Comparison of ENCODE assay signal across 18 cellular contexts in genomic region chr21:31667639-31668038, GRCh38. TPM values are rescaled to one million over a fixed set of nuclear protein-coding genes. Genes with fewer than 3 reads are reported as not detected.
DNase-seq lines count a peak whose midpoint lies in the region; ATAC-seq and TF ChIP-seq lines count a peak whose summit lies in the region.
"Had no signal": no experiment of that assay in that cellular context is flagged by ENCODE, and none has a peak within 500 bp of the region (broad histone marks: within the 10 kb centered on the region; RNA-seq: fewer than 3 reads in every experiment).

No MANE protein-coding gene starts in this region.

- H3K4me1 Mint-ChIP-seq in natural killer cell treated with Interleukin-12 subunit alpha and Interleukin-12 subunit beta and Interleukin-15 and Interleukin-18, amount 100 ng/mL, for 72 hours (ENCODE audit: low read depth in 2 of 2), result peaks cover 44 to 46% of the 10 kb centered on the region in 2 donors
- H3K4me1 Mint-ChIP-seq in natural killer cell, result peaks cover 21 to 26% of the 10 kb centered on the region in 2 donors

- no peak for ATAC-seq in natural killer cell treated with Interleukin-12 subunit alpha and Interleukin-12 subunit beta and Interleukin-15 and Interleukin-18, amount 100 ng/mL, for 72 hours
- no peak for ATAC-seq in natural killer cell
- peak; percentile 66 for ATAC-seq in esophagus mucosa
- ATAC-seq in HG03025 (IDR thresholded peaks at IDR 0.05; ENCODE audit: low FRiP score, unreplicated experiment), result no peak
- no peak for ATAC-seq in GM19328 (IDR thresholded peaks at IDR 0.05; ENCODE audit: unreplicated experiment)
- ATAC-seq: pancreas had no signal

- TF ChIP-seq CTCF in natural killer cell (IDR thresholded peaks at IDR 0.05) (no peak), RWPE1 (conservative IDR thresholded peaks at IDR 0.05; ENCODE audit: low read depth) (no peak), GM20000 (IDR thresholded peaks at IDR 0.05; ENCODE audit: extremely low read depth, missing control alignments) (no peak)

- H3K4me3 Mint-ChIP-seq in natural killer cell treated with Interleukin-12 subunit alpha and Interleukin-12 subunit beta and Interleukin-15 and Interleukin-18, amount 100 ng/mL, for 72 hours, result peak overlapping the region; percentile 83
- H3K4me3 Mint-ChIP-seq in natural killer cell, result no peak overlapping the region

- peak overlapping the region; percentile 83 to 86 for H3K27ac Mint-ChIP-seq in natural killer cell treated with Interleukin-12 subunit alpha and Interleukin-12 subunit beta and Interleukin-15 and Interleukin-18, amount 100 ng/mL, for 72 hours
- H3K27ac Mint-ChIP-seq in natural killer cell, result peak overlapping the region in 1 of 2 donors; percentile 62

- H3K9me3 Mint-ChIP-seq in natural killer cell treated with Interleukin-12 subunit alpha and Interleukin-12 subunit beta and Interleukin-15 and Interleukin-18, amount 100 ng/mL, for 72 hours, result no peaks in the 10 kb centered on the region
- no peaks in the 10 kb centered on the region for H3K9me3 Mint-ChIP-seq in natural killer cell

- H3K27ac ChIP-seq in RWPE1, result no peak overlapping the region
- H3K27ac ChIP-seq: coronary artery, left ventricle myocardium inferior, pancreas, suprapubic skin had no signal

- intact Hi-C loops in natural killer cell (cut with micrococcal nuclease), result no loop called here

- H3K27me3 Mint-ChIP-seq in natural killer cell treated with Interleukin-12 subunit alpha and Interleukin-12 subunit beta and Interleukin-15 and Interleukin-18, amount 100 ng/mL, for 72 hours, result no peaks in the 10 kb centered on the region
- H3K27me3 Mint-ChIP-seq in natural killer cell (ENCODE audit: low read depth in 2 of 2), result no peaks in the 10 kb centered on the region

- CTCF ChIA-PET in RWPE1 (lab: Yijun Ruan, JAX), result interaction anchor here (0.6 kb wide), 1 partner anchor 34 kb away, joined by 3 read pairs; no protein-coding TSS in a partner anchor

- POLR2A ChIA-PET in RWPE1 (lab: Yijun Ruan, JAX; ENCODE audit: low non-redundant PET), result no interaction called here

- H3K36me3 Mint-ChIP-seq in natural killer cell treated with Interleukin-12 subunit alpha and Interleukin-12 subunit beta and Interleukin-15 and Interleukin-18, amount 100 ng/mL, for 72 hours, result peaks cover 46% of the 10 kb centered on the region
- peaks cover 12% of the 10 kb centered on the region for H3K36me3 Mint-ChIP-seq in natural killer cell

- DNase-seq in natural killer cell treated with Interleukin-12 subunit alpha and Interleukin-12 subunit beta and Interleukin-15 and Interleukin-18, amount 100 ng/mL, for 72 hours (ENCODE audit: low spot score), result no peak
- DNase-seq in natural killer cell (no peak), RWPE1 (ENCODE audit: low spot score) (peak; percentile 30), GM20000 (ENCODE audit: low spot score) (no peak)
- DNase-seq: AML-193; Calu3; HCEC 1CT; left ventricle myocardium inferior; NCI-H2029 treated with DMSO at 0.1 percent for 48 hours; NCI-H510A treated with DMSO at 0.1 percent for 48 hours; pancreas; SHP77 treated with DMSO at 0.1 percent for 48 hours; stimulated activated CD4-positive, alpha-beta T cell treated with anti-CD3 and anti-CD28 coated beads, Interleukin-2, amount 100 ng/mL, for 24 hours had no signal

RNA-seq across cellular contexts. Expression of gene SOD1, which starts 8.1 kb away (rescaled TPM):
- 100 to 1,000 TPM; 209 to 228 TPM for total RNA-seq in natural killer cell treated with Interleukin-12 subunit alpha and Interleukin-12 subunit beta and Interleukin-15 and Interleukin-18, amount 100 ng/mL, for 72 hours
- total RNA-seq in natural killer cell (10 to 100 TPM; 57.9 to 75.7 (median 64.8) TPM), esophagus mucosa (167 TPM)
